Comparison of ENCODE assay signal across 15 cellular contexts in the genomic region with DNA sequence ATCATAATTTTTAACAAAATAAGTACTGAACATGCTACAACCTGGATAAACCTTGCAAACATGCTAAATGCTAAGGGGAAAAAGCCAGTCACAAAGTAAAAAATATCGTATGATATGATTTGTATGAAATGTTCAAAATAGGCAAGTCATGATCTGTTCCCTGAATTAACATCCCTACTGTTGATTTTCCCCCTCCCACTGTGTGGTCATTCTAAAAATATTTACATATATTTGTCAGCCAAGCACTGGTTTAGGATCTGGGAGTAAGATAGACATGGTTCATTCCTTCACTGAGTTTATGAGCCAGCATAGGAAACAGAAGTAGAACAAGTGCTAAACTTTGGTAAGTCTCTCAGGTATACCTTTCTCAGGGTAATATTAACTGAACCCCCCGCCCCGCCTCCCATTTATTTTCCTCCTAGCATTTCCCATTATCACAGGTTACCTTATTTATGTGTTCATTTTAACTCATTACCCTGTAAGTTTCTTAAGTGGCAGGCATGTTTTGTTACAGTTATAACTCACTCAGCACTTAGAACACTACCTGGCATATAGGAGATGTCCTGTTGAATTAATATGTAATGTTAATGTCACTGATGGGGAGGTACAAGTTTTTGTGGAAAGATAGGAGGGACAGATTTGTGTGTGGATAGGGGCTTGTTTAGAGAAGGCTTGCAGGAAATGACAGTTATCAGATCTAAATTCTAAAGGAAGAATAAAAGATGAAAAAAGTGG. TPM values are rescaled to one million over a fixed set of nuclear protein-coding genes. Genes with fewer than 3 reads are reported as not detected.
DNase-seq lines count a peak whose midpoint lies in the region; ATAC-seq and TF ChIP-seq lines count a peak whose summit lies in the region.
"Had no signal": no experiment of that assay in that cellular context is flagged by ENCODE, and none has a peak within 500 bp of the region (broad histone marks: within the 10 kb centered on the region; RNA-seq: fewer than 3 reads in every experiment).

No MANE protein-coding gene starts in this region.

- no peaks in the 10 kb centered on the region for H3K4me1 ChIP-seq in IMR-90 (ENCODE audit: control insufficient read depth, insufficient read depth, low read length)
- H3K4me1 ChIP-seq: stomach had no signal

- no peak overlapping the region for H3K4me3 ChIP-seq in IMR-90 (ENCODE audit: insufficient read depth, low read depth, low read length)
- H3K4me3 ChIP-seq: stomach had no signal

- H4K91ac ChIP-seq in IMR-90 (ENCODE audit: insufficient read depth, low read depth, low read length), result no peak overlapping the region

- 0 out of 2 replicates have a peak, but pooled peaks cover 3% of the 10 kb centered on the region for H3K9me1 ChIP-seq in IMR-90 (ENCODE audit: insufficient read depth, low read length)

- peak; percentile 96 for ATAC-seq in IMR-90 (ENCODE audit: low read depth)
- ATAC-seq in GM18519 (IDR thresholded peaks at IDR 0.05; ENCODE audit: low FRiP score, unreplicated experiment), result no peak

- H3K36me3 ChIP-seq in IMR-90 (ENCODE audit: control insufficient read depth, insufficient read depth, low read length), result peaks cover 35% of the 10 kb centered on the region

- H2BK20ac ChIP-seq in IMR-90 (ENCODE audit: low read depth, low read length), result no peak overlapping the region

- no peak for TF ChIP-seq CTCF in IMR-90 (conservative IDR thresholded peaks at IDR 0.05; ENCODE audit: low read depth, low read length)

- CTCF ChIA-PET in IMR-90 (lab: Yijun Ruan, JAX), result interaction anchor here (0.7 to 1.2 kb wide), 2 partner anchors 18 to 39 kb away, joined by 5 to 6 read pairs; no protein-coding TSS in a partner anchor

- BruUV-seq in IMR-90 (replicated peaks; lab: Mats Ljungman, UMichigan), result no TSS peak

- no peak overlapping the region for H4K8ac ChIP-seq in IMR-90 (ENCODE audit: low read depth in 2 of 2, low read length in 2 of 2)

- H3K23ac ChIP-seq in IMR-90 (ENCODE audit: low read depth, low read length), result no peak overlapping the region

- no peaks in the 10 kb centered on the region for H3K9me3 ChIP-seq in IMR-90 (ENCODE audit: control insufficient read depth, insufficient read depth, low read length)
- H3K9me3 ChIP-seq: stomach had no signal

- H4K20me1 ChIP-seq in IMR-90 (ENCODE audit: insufficient read depth, low read length), result no peaks in the 10 kb centered on the region; the same call in none of the 2 replicates

- WGBS in IMR-90 (ENCODE audit: extremely low coverage in 2 of 2, insufficient read length in 1 of 2), 2 experiments, result no CpG with 5 or more reads among the region's 3 CpGs

- no peak overlapping the region for H3K9ac ChIP-seq in IMR-90 (ENCODE audit: low read depth, low read length)

- H3K18ac ChIP-seq in IMR-90 (ENCODE audit: low read depth, low read length), result no peak overlapping the region

- H3K27ac ChIP-seq in IMR-90 (ENCODE audit: insufficient read depth, low read length), result no peak overlapping the region
- H3K27ac ChIP-seq: stomach, WERI-Rb-1 had no signal

- no peaks in the 10 kb centered on the region for H3K27me3 ChIP-seq in IMR-90 (ENCODE audit: control insufficient read depth, insufficient read depth, low read length)
- H3K27me3 ChIP-seq: stomach had no signal

- peak overlapping the region; percentile 21 for H2BK5ac ChIP-seq in IMR-90 (ENCODE audit: low read depth, low read length, poor library complexity, severe bottlenecking)

- dilution Hi-C loops in IMR-90 (cut with HindIII; ENCODE audit: low sequenced_read_pairs, unreplicated experiment), result no loop called here

- no peak for TF ChIP-seq POLR2A in IMR-90 (IDR thresholded peaks at IDR 0.05; ENCODE audit: low read depth, low read length)

- no peak overlapping the region for H2BK15ac ChIP-seq in IMR-90 (ENCODE audit: low read depth, low read length)

- intact Hi-C loops in IMR-90 (cut with micrococcal nuclease), result no loop called here

- no peak overlapping the region for H2AFZ ChIP-seq in IMR-90 (replicated peaks; ENCODE audit: low read length, poor library complexity)

- no peak overlapping the region for H3K14ac ChIP-seq in IMR-90 (replicated peaks; ENCODE audit: low read depth, low read length)

- no peak overlapping the region for H4K5ac ChIP-seq in IMR-90 (ENCODE audit: low read depth, low read length)

- DNase-seq in EH (ENCODE audit: low read depth) (peak; percentile 73), IMR-90 (peak; percentile 72), astrocyte of the hippocampus (ENCODE audit: low read depth, low spot score) (peak; percentile 52), kidney glomerular epithelial cell (lab: John Stamatoyannopoulos, UW) (peak; percentile 38), SHP77 (lab: John Stamatoyannopoulos, UW) (no peak), KG1 (lab: John Stamatoyannopoulos, UW) (no peak)
- no peak for DNase-seq in stimulated activated CD4-positive, alpha-beta T cell treated with anti-CD3 and anti-CD28 coated beads, Interleukin-12 subunit alpha, Interleukin-12 subunit beta, amount 100 ng/mL, for 4 hours
- DNase-seq: activated naive CD8-positive, alpha-beta T cell treated with anti-CD3 and anti-CD28 coated beads, Interleukin-2, amount 10 ng/mL, durations not matched to agents 7 days and 5 days; CD4-positive, alpha-beta memory T cell; mesendoderm; NCI-H1930; NCI-H82; stomach; WERI-Rb-1 had no signal

- H2AK5ac ChIP-seq in IMR-90 (ENCODE audit: low read depth, low read length), result no peak overlapping the region

- no peak overlapping the region for H3K4ac ChIP-seq in IMR-90 (ENCODE audit: low read depth, low read length)

- in situ Hi-C loops in IMR-90 (cut with MboI; ENCODE audit: low sequenced_read_pairs), result no loop called here

- no peak overlapping the region for H2BK120ac ChIP-seq in IMR-90 (ENCODE audit: low read depth, low read length)

- H3K79me1 ChIP-seq in IMR-90 (ENCODE audit: low read depth in 1 of 2, low read length in 2 of 2), result no peaks in the 10 kb centered on the region

- no peak overlapping the region for H2AK9ac ChIP-seq in IMR-90 (replicated peaks; ENCODE audit: low read depth, low read length, poor library complexity)

- TF ChIP-seq RAD21 in IMR-90 (IDR thresholded peaks at IDR 0.05; ENCODE audit: low read length), result no peak

- POLR2A ChIA-PET in IMR-90 (lab: Charles Lee; ENCODE audit: unreplicated experiment), result no interaction called here

- H3K4me2 ChIP-seq in IMR-90 (ENCODE audit: low read depth, low read length), result no peak overlapping the region; the same call in 1 of the 2 replicates

- H3K56ac ChIP-seq in IMR-90 (ENCODE audit: extremely low read depth, insufficient read depth, low read length), result no peak overlapping the region

TF ChIP-seq in IMR-90, 13 proteins besides CTCF, POLR2A, EP300 and RAD21:
- TF ChIP-seq MAZ (IDR thresholded peaks at IDR 0.05; ENCODE audit: borderline replicate concordance, low read depth, low read length) (no peak), NFE2L2 (IDR thresholded peaks at IDR 0.05; ENCODE audit: low read depth, low read length) (peak; percentile 48)

RNA-seq across cellular contexts. Expression of a gene that starts 12.3 kb away (rescaled TPM):
- 347 and 738 TPM in 2 replicates for total RNA-seq in IMR-90 (2012; rRNA removed)
- 535 and 736 TPM in 2 replicates for polyA plus RNA-seq in IMR-90 (2012; rRNA removed)
- polyA plus RNA-seq in IMR-90 (2012; cell fraction: cytosol; rRNA removed), result 166 and 447 TPM in 2 replicates
- 31.1 and 246 TPM in 2 replicates for polyA plus RNA-seq in IMR-90 (2012; cell fraction: nucleus; rRNA removed; ENCODE audit: low replicate concordance)

RNA-seq across cellular contexts. Expression of a gene that starts 12.4 kb away (rescaled TPM):
- total RNA-seq in IMR-90 (2012; rRNA removed), result 62.5 and 67.6 TPM in 2 replicates
- polyA plus RNA-seq in IMR-90 (2012; rRNA removed), result 81.1 and 83.2 TPM in 2 replicates
- 53.0 and 85.3 TPM in 2 replicates for polyA plus RNA-seq in IMR-90 (2012; cell fraction: cytosol; rRNA removed)
- 102 and 130 TPM in 2 replicates for polyA plus RNA-seq in IMR-90 (2012; cell fraction: nucleus; rRNA removed; ENCODE audit: low replicate concordance)

RNA-seq across cellular contexts. Expression of a gene that starts 24.8 kb away (rescaled TPM):
- total RNA-seq in IMR-90 (2012; rRNA removed), result 10.9 and 11.9 TPM in 2 replicates
- polyA plus RNA-seq in IMR-90 (2012; rRNA removed), result 11.6 and 13.0 TPM in 2 replicates
- 12.8 and 16.1 TPM in 2 replicates for polyA plus RNA-seq in IMR-90 (2012; cell fraction: cytosol; rRNA removed)
- 12.0 and 17.3 TPM in 2 replicates for polyA plus RNA-seq in IMR-90 (2012; cell fraction: nucleus; rRNA removed; ENCODE audit: low replicate concordance)

Comparison
In these comparisons a context has a peak if more than half of its experiments do, and no peak if none do; other contexts are left out.
1. DNase-seq: peak in EH (single experiment), IMR-90 (single experiment), astrocyte of the hippocampus (single experiment) and kidney glomerular epithelial cell (single experiment); none in SHP77 (0 of 2), KG1 (single experiment) and stimulated activated CD4-positive, alpha-beta T cell treated with anti-CD3 and anti-CD28 coated beads, Interleukin-12 subunit alpha, Interleukin-12 subunit beta, amount 100 ng/mL, for 4 hours (single experiment).